Comparison of ENCODE assay signal across 17 cellular contexts in genomic region chr3:108024146-108024836, GRCh38.
DNase-seq lines count a peak whose midpoint lies in the region; ATAC-seq and TF ChIP-seq lines count a peak whose summit lies in the region.
"Had no signal": no experiment of that assay in that cellular context is flagged by ENCODE, and none has a peak within 500 bp of the region (broad histone marks: within the 10 kb centered on the region; RNA-seq: fewer than 3 reads in every experiment).

No MANE protein-coding gene starts in this region.

- ATAC-seq in esophagus mucosa, result no peak
- ATAC-seq: HCT116 had no signal

- no peak overlapping the region for H3K4me2 ChIP-seq in mesenchymal stem cell (ENCODE audit: low read length, poor library complexity, severe bottlenecking)

- H3K4me1 ChIP-seq in mesenchymal stem cell (ENCODE audit: control insufficient read depth, insufficient read depth, low read depth, low read length), result peaks cover 2% of the 10 kb centered on the region
- H3K4me1 ChIP-seq: BE2C had no signal

- no peak overlapping the region for H3K14ac ChIP-seq in mesenchymal stem cell (ENCODE audit: low read length in 2 of 2)

- no peak overlapping the region for H3K23ac ChIP-seq in mesenchymal stem cell (ENCODE audit: low read length in 2 of 2)

- H2BK12ac ChIP-seq in mesenchymal stem cell (ENCODE audit: low read length in 2 of 2), result no peak overlapping the region

- no peak overlapping the region for H2BK15ac ChIP-seq in mesenchymal stem cell (ENCODE audit: low read depth, poor library complexity, severe bottlenecking)

- peak overlapping the region in 1 of 2 experiments; percentile 1 for H3K18ac ChIP-seq in mesenchymal stem cell (ENCODE audit: low read depth in 1 of 2, low read length in 2 of 2)

- WGBS in mesenchymal stem cell, result 96% methylated on average over 5 of the region's 6 CpGs

- H4K91ac ChIP-seq in mesenchymal stem cell (ENCODE audit: low read length), result no peak overlapping the region

- no peaks in the 10 kb centered on the region for H3K36me3 ChIP-seq in mesenchymal stem cell (ENCODE audit: control insufficient read depth in 1 of 2, insufficient read depth in 2 of 2, low read depth in 1 of 2, low read length in 2 of 2)
- H3K36me3 ChIP-seq: BE2C had no signal

- no peak overlapping the region for H3K4ac ChIP-seq in mesenchymal stem cell (ENCODE audit: low read depth in 1 of 2, low read length in 2 of 2)

- peak overlapping the region; percentile 37 for H2AFZ ChIP-seq in mesenchymal stem cell (ENCODE audit: low read depth, low read length)

- H2BK120ac ChIP-seq in mesenchymal stem cell (ENCODE audit: low read depth, low read length), result no peak overlapping the region

- no peak overlapping the region for H4K8ac ChIP-seq in mesenchymal stem cell (ENCODE audit: low read length)

- TF ChIP-seq CTCF in fibroblast of mammary gland (conservative IDR thresholded peaks at IDR 0.05; ENCODE audit: control insufficient read depth, insufficient read depth, low read depth, low read length), result no peak

- no peak overlapping the region for H3K9ac ChIP-seq in mesenchymal stem cell (ENCODE audit: low read length)

- no peaks in the 10 kb centered on the region for H3K79me1 ChIP-seq in mesenchymal stem cell (replicated peaks; ENCODE audit: low read length, poor library complexity, severe bottlenecking)

- H3K9me3 ChIP-seq in mesenchymal stem cell (ENCODE audit: control insufficient read depth, low read length), result no peaks in the 10 kb centered on the region
- H3K9me3 ChIP-seq: BE2C had no signal

- H3K4me3 ChIP-seq in fibroblast of mammary gland (ENCODE audit: control insufficient read depth, low read depth, low read length) (no peak overlapping the region), mesenchymal stem cell (ENCODE audit: insufficient read depth in 1 of 2, low read depth in 1 of 2, low read length in 2 of 2) (no peak overlapping the region)
- H3K4me3 ChIP-seq: SK-N-MC had no signal

- no peak overlapping the region for H3K27ac ChIP-seq in mesenchymal stem cell (ENCODE audit: low read length, poor library complexity, severe bottlenecking)
- H3K27ac ChIP-seq: SK-N-MC had no signal

- no peak overlapping the region for H2AK5ac ChIP-seq in mesenchymal stem cell (ENCODE audit: low read length, severe bottlenecking)

- H3K27me3 ChIP-seq in mesenchymal stem cell (ENCODE audit: control insufficient read depth in 1 of 2, insufficient read depth in 1 of 2, low read length in 2 of 2), result peaks cover 0 to 2% of the 10 kb centered on the region in 2 experiments
- H3K27me3 ChIP-seq: BE2C had no signal

- no peak overlapping the region for H2BK5ac ChIP-seq in mesenchymal stem cell (ENCODE audit: low read depth, low read length, poor library complexity, severe bottlenecking)

- peak; percentile 48 for DNase-seq in COLO829 (ENCODE audit: low spot score)
- DNase-seq in M059J (ENCODE audit: low read depth), result peak; percentile 72
- peak; percentile 13 for DNase-seq in fibroblast of mammary gland (ENCODE audit: low read depth)
- DNase-seq in mesenchymal stem cell, result no peak
- DNase-seq in activated naive CD4-positive, alpha-beta T cell treated with Interleukin-2 at 50 U/mL for 16 hours, result no peak
- no peak for DNase-seq in GOT3 (lab: John Stamatoyannopoulos, UW)
- DNase-seq: BE2C; CD4-positive, alpha-beta memory T cell; KBM-7; NCI-H1048; NCI-H1436 treated with DMSO at 0.1 percent for 48 hours; NCI-H2081 treated with DMSO at 0.1 percent for 48 hours; NCI-H510A treated with DMSO at 0.1 percent for 48 hours; NCI-H82 had no signal

Comparison
In these comparisons a context has a peak if more than half of its experiments do, and no peak if none do; other contexts are left out.
1. DNase-seq: peak in COLO829 (single experiment), M059J (single experiment) and fibroblast of mammary gland (single experiment); none in mesenchymal stem cell (single experiment), activated naive CD4-positive, alpha-beta T cell treated with Interleukin-2 at 50 U/mL for 16 hours (single experiment) and GOT3 (single experiment).